Comparison of ENCODE assay signal across 13 cellular contexts in the genomic region with DNA sequence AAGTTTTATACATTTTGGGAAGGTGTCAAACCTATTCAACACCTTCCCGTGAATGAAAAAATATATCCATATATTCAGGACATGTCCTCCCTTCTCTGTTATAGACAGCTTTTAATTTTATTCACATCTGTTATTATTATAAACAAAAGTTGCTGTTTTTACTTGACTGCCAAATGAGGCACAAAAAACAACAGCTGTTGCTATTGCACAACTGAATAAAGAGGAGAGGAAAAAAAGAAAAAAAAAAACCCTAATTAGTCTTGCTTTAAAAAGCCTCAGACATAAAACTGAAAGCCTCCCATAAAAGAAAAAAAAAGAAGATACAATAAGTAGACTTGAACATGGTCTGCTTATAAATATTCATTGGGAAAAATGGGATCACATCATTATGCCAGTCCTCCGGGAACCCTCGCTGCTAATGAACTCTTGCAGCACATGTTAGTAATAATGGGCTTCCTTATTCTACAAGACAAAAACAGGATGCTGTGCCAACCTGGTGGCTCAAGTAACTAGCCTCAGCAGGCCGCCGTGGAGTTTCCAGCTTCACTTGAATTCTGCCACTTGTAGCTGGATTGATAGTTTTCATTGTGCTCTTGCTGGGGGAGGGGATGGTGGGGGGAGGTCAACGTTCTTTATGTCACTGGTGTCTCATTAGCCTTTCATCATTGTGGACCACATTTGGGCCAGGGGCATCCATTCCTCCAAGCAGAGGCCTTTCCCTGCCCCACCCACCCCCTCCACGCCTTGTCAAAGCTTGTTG.
A peak's percentile ranks its signal among the peaks of the same experiment; 100 is the strongest.
DNase-seq lines count a peak whose midpoint lies in the region; ATAC-seq lines count a peak whose summit lies in the region.
"Had no signal": no experiment of that assay in that cellular context is flagged by ENCODE, and none has a peak within 500 bp of the region (broad histone marks: within the 10 kb centered on the region; RNA-seq: fewer than 3 reads in every experiment).

No MANE protein-coding gene starts in this region.

- H3K27me3 Mint-ChIP-seq in activated T-cell treated with anti-CD3 and anti-CD28 coated beads, Interleukin-2, amount 50 U/mL, for 24 hours, result no peaks in the 10 kb centered on the region

- H3K27ac Mint-ChIP-seq in activated T-cell treated with anti-CD3 and anti-CD28 coated beads, Interleukin-2, amount 50 U/mL, for 24 hours, result no peak overlapping the region
- H3K27ac Mint-ChIP-seq: stimulated activated effector memory CD8-positive, alpha-beta T cell treated with anti-CD3 and anti-CD28 coated beads, Interleukin-12 subunit alpha, Interleukin-12 subunit beta, amount 100 ng/mL, for 72 hours had no signal

- DNase-seq in AG08395 (ENCODE audit: low spot score) (peak; percentile 30), NCI-H1436 treated with DMSO at 0.1 percent for 48 hours (lab: John Stamatoyannopoulos, UW) (peak; percentile 3), ecto neural progenitor cell (ENCODE audit: low spot score) (peak; percentile 56), medulla oblongata (ENCODE audit: extremely low spot score) (peak; percentile 69), GOT3 (lab: John Stamatoyannopoulos, UW) (no peak)
- no peak for DNase-seq in activated T-cell treated with anti-CD3 and anti-CD28 coated beads, Interleukin-2, amount 50 U/mL, for 24 hours
- DNase-seq: activated CD4-positive, alpha-beta T cell treated with anti-CD3 and anti-CD28 coated beads for 48 hours; colonic mucosa; GDM1; naive thymus-derived CD4-positive, alpha-beta T cell had no signal

- no peaks in the 10 kb centered on the region for H3K36me3 Mint-ChIP-seq in activated T-cell treated with anti-CD3 and anti-CD28 coated beads, Interleukin-2, amount 50 U/mL, for 24 hours (ENCODE audit: low read depth)
- H3K36me3 Mint-ChIP-seq: naive thymus-derived CD4-positive, alpha-beta T cell; stimulated activated effector memory CD8-positive, alpha-beta T cell treated with anti-CD3 and anti-CD28 coated beads, Interleukin-12 subunit alpha, Interleukin-12 subunit beta, amount 100 ng/mL, for 72 hours had no signal

- no peaks in the 10 kb centered on the region for H3K9me3 Mint-ChIP-seq in activated T-cell treated with anti-CD3 and anti-CD28 coated beads, Interleukin-2, amount 50 U/mL, for 24 hours
- H3K9me3 Mint-ChIP-seq: naive thymus-derived CD4-positive, alpha-beta T cell; stimulated activated effector memory CD8-positive, alpha-beta T cell treated with anti-CD3 and anti-CD28 coated beads, Interleukin-12 subunit alpha, Interleukin-12 subunit beta, amount 100 ng/mL, for 72 hours had no signal

- no peaks in the 10 kb centered on the region for H3K4me1 Mint-ChIP-seq in activated T-cell treated with anti-CD3 and anti-CD28 coated beads, Interleukin-2, amount 50 U/mL, for 24 hours (ENCODE audit: low read depth)
- H3K4me1 Mint-ChIP-seq: stimulated activated effector memory CD8-positive, alpha-beta T cell treated with anti-CD3 and anti-CD28 coated beads, Interleukin-12 subunit alpha, Interleukin-12 subunit beta, amount 100 ng/mL, for 72 hours had no signal

- H3K4me3 Mint-ChIP-seq in activated T-cell treated with anti-CD3 and anti-CD28 coated beads, Interleukin-2, amount 50 U/mL, for 24 hours, result no peak overlapping the region
- H3K4me3 Mint-ChIP-seq: naive thymus-derived CD4-positive, alpha-beta T cell; stimulated activated effector memory CD8-positive, alpha-beta T cell treated with anti-CD3 and anti-CD28 coated beads, Interleukin-12 subunit alpha, Interleukin-12 subunit beta, amount 100 ng/mL, for 72 hours had no signal

- ATAC-seq in GM18858 (IDR thresholded peaks at IDR 0.05; ENCODE audit: unreplicated experiment), result no peak
- no peak for ATAC-seq in GM19455 (IDR thresholded peaks at IDR 0.05; ENCODE audit: unreplicated experiment)
- ATAC-seq: naive thymus-derived CD4-positive, alpha-beta T cell; stimulated activated effector memory CD8-positive, alpha-beta T cell treated with anti-CD3 and anti-CD28 coated beads, Interleukin-12 subunit alpha, Interleukin-12 subunit beta, amount 100 ng/mL, for 72 hours had no signal

Comparison
In these comparisons a context has a peak if more than half of its experiments do, and no peak if none do; other contexts are left out.
1. DNase-seq: peak in AG08395 (single experiment), NCI-H1436 treated with DMSO at 0.1 percent for 48 hours (single experiment), ecto neural progenitor cell (single experiment) and medulla oblongata (single experiment); none in GOT3 (single experiment) and activated T-cell treated with anti-CD3 and anti-CD28 coated beads, Interleukin-2, amount 50 U/mL, for 24 hours (single experiment).